In the genomic region with DNA sequence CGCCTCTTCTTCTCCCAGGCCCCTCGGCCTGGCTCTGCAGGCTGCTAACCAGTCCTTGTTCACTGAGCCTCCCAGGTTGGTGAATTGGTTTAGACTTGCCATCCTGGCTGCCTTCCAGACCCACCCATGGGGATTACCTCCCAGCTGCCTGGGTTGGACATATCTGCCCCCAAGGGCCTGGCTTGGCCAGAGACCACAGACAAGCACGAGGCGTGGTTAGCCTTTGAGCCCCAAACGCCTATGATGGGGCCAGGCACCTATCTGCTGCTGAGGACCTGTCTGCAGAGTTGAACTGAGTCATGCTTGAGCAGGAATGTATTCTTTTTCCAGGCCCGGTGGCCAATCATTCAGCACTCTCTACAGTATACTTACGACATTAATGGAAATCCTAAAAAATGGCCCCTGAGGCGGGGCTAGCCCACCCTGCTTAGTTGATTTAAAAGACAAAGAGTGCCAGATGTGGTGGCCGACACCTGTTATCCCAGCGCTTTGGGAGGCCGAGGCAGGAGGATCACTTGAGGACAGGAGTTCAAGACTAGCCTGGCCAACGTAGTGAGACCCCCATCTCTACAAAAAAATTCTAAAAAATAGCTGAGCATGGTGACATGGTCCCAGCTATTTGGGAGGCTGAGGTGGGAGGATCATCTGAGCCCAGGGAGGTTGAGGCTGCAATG, we compare ENCODE assay signal across 25 cellular contexts.
DNase-seq lines count a peak whose midpoint lies in the region; ATAC-seq and TF ChIP-seq lines count a peak whose summit lies in the region.
"Had no signal": no experiment of that assay in that cellular context is flagged by ENCODE, and none has a peak within 500 bp of the region (broad histone marks: within the 10 kb centered on the region; RNA-seq: fewer than 3 reads in every experiment).

No MANE protein-coding gene starts in this region.

- peak; percentile 95 for DNase-seq in MCF 10A (ENCODE audit: unreplicated experiment)
- DNase-seq in breast epithelium (ENCODE audit: low spot score in 2 of 2): no peak
- DNase-seq in SJCRH30: peak; percentile 92 to 94
- peak; percentile 80 to 94 for DNase-seq in foreskin keratinocyte
- DNase-seq in aorta: no peak
- no peak for DNase-seq in COLO829 (ENCODE audit: low spot score)
- no peak for DNase-seq in DMS153 treated with DMSO at 0.1 percent for 48 hours (lab: John Stamatoyannopoulos, UW; ENCODE audit: unreplicated experiment)
- DNase-seq in KG1 (lab: John Stamatoyannopoulos, UW): no peak
- DNase-seq: ACHN, activated gamma-delta T cell treated with Interleukin-2 at 50 U/mL for 16 hours, adrenal gland, C1 segment of cervical spinal cord, caudate nucleus, erythroblast, gastrocnemius medialis, GF-D8, natural killer cell, NCI-H510A treated with DMSO at 0.1 percent for 48 hours, right lobe of liver, SIG-M5, testis had no signal

- no peaks in the 10 kb centered on the region for H3K36me3 Mint-ChIP-seq in MCF 10A (ENCODE audit: insufficient read depth, unreplicated experiment)
- H3K36me3 Mint-ChIP-seq: memory B cell, natural killer cell had no signal

- intact Hi-C loops in MCF 10A (cut with micrococcal nuclease) (no loop called here), breast epithelium (cut with DNase I; ENCODE audit: low total_unique reads) (no loop called here), aorta (cut with DNase I) (no loop called here)

- H3K9me3 ChIP-seq in breast epithelium: no peaks in the 10 kb centered on the region
- no peaks in the 10 kb centered on the region for H3K9me3 ChIP-seq in SJCRH30 (replicated peaks)
- no peaks in the 10 kb centered on the region for H3K9me3 ChIP-seq in aorta (ENCODE audit: control insufficient read depth, low read length)
- H3K9me3 ChIP-seq: adrenal gland, gastrocnemius medialis, right lobe of liver, testis had no signal

- H3K36me3 ChIP-seq in breast epithelium: no peaks in the 10 kb centered on the region
- H3K36me3 ChIP-seq in SJCRH30: no peaks in the 10 kb centered on the region
- H3K36me3 ChIP-seq in aorta (ENCODE audit: control insufficient read depth in 1 of 2, insufficient read depth in 2 of 2, low read length in 1 of 2): no peaks in the 10 kb centered on the region
- H3K36me3 ChIP-seq: adrenal gland, gastrocnemius medialis, right lobe of liver had no signal

- no peaks in the 10 kb centered on the region for H3K27me3 ChIP-seq in breast epithelium
- H3K27me3 ChIP-seq in SJCRH30: no peaks in the 10 kb centered on the region
- H3K27me3 ChIP-seq in foreskin keratinocyte: peaks cover 18% of the 10 kb centered on the region
- no peaks in the 10 kb centered on the region for H3K27me3 ChIP-seq in aorta (ENCODE audit: control insufficient read depth in 1 of 2, insufficient read depth in 2 of 2, low read length in 1 of 2)
- H3K27me3 ChIP-seq: adrenal gland, gastrocnemius medialis, right lobe of liver, testis had no signal

- TF ChIP-seq POLR2A in breast epithelium (IDR thresholded peaks at IDR 0.05): no peak

- ATAC-seq in foreskin keratinocyte (peak; percentile 83), aorta (ENCODE audit: low FRiP score) (peak; percentile 6)
- ATAC-seq: gastrocnemius medialis, natural killer cell, right lobe of liver had no signal

- H3K4me1 ChIP-seq in breast epithelium (no peaks in the 10 kb centered on the region), SJCRH30 (peaks cover 24% of the 10 kb centered on the region), foreskin keratinocyte (no peaks in the 10 kb centered on the region), aorta (ENCODE audit: control insufficient read depth in 1 of 2, insufficient read depth in 2 of 2, low read length in 2 of 2) (no peaks in the 10 kb centered on the region)
- H3K4me1 ChIP-seq: adrenal gland, gastrocnemius medialis, right lobe of liver, testis had no signal

- POLR2A ChIA-PET in MCF 10A (lab: Yijun Ruan, JAX): interaction anchor here (0.7 to 1.1 kb wide), 2 partner anchors 8 to 176 kb away, joined by 3 read pairs; no protein-coding TSS in a partner anchor

- WGBS in aorta, 2 donors: 71 to 76% methylated on average over 12 of the region's 12 CpGs

- no peak overlapping the region for H3K4me3 ChIP-seq in breast epithelium
- H3K4me3 ChIP-seq in SJCRH30: no peak overlapping the region
- H3K4me3 ChIP-seq in aorta (ENCODE audit: low read length in 2 of 2): no peak overlapping the region
- H3K4me3 ChIP-seq: adrenal gland, gastrocnemius medialis, GM23338, right lobe of liver, testis had no signal

- TF ChIP-seq CTCF in MCF 10A (IDR thresholded peaks at IDR 0.05; ENCODE audit: unreplicated experiment) (no peak), breast epithelium (IDR thresholded peaks at IDR 0.05) (no peak), foreskin keratinocyte (conservative IDR thresholded peaks at IDR 0.05) (no peak)

- H3K4me1 Mint-ChIP-seq in MCF 10A (ENCODE audit: insufficient read depth, unreplicated experiment): no peaks in the 10 kb centered on the region
- H3K4me1 Mint-ChIP-seq: memory B cell, natural killer cell had no signal

- CTCF ChIA-PET in MCF 10A (lab: Yijun Ruan, JAX): no interaction called here

- no peak overlapping the region for H3K27ac Mint-ChIP-seq in MCF 10A (ENCODE audit: low read depth, unreplicated experiment)
- H3K27ac Mint-ChIP-seq: GM23338; memory B cell; natural killer cell; T-helper 1 cell treated with Interleukin-12 subunit alpha and Interleukin-12 subunit beta and Interleukin-4 antibody, amounts not matched to agents 30 μg/mL and 1 μg/mL, for 36 hours had no signal

- H3K27me3 Mint-ChIP-seq in MCF 10A (ENCODE audit: insufficient read depth, unreplicated experiment): no peaks in the 10 kb centered on the region

- no peak overlapping the region for H3K4me3 Mint-ChIP-seq in MCF 10A (ENCODE audit: unreplicated experiment)
- H3K4me3 Mint-ChIP-seq: GM23338; memory B cell; natural killer cell; T-helper 1 cell treated with Interleukin-12 subunit alpha and Interleukin-12 subunit beta and Interleukin-4 antibody, amounts not matched to agents 30 μg/mL and 1 μg/mL, for 36 hours had no signal

- no peaks in the 10 kb centered on the region for H3K9me3 Mint-ChIP-seq in MCF 10A (ENCODE audit: unreplicated experiment)
- H3K9me3 Mint-ChIP-seq: GM23338; memory B cell; natural killer cell; T-helper 1 cell treated with Interleukin-12 subunit alpha and Interleukin-12 subunit beta and Interleukin-4 antibody, amounts not matched to agents 30 μg/mL and 1 μg/mL, for 36 hours had no signal

- BruUV-seq in MCF 10A (replicated peaks; lab: Mats Ljungman, UMichigan): no TSS peak

- H3K27ac ChIP-seq in breast epithelium (no peak overlapping the region), SJCRH30 (peak overlapping the region; percentile 53; the same call in 1 of the 2 replicates), foreskin keratinocyte (no peak overlapping the region), aorta (ENCODE audit: low read depth in 1 of 2, low read length in 2 of 2) (no peak overlapping the region)
- H3K27ac ChIP-seq: adrenal gland, gastrocnemius medialis, KMS-11, right lobe of liver, testis had no signal

Comparison
In these comparisons a context has a peak if more than half of its experiments do, and no peak if none do; other contexts are left out.
1. DNase-seq: peak in MCF 10A (single experiment), SJCRH30 (2 of 2) and foreskin keratinocyte (2 of 2); none in breast epithelium (0 of 2), aorta (0 of 2), COLO829 (single experiment), DMS153 treated with DMSO at 0.1 percent for 48 hours (single experiment) and KG1 (single experiment).